11 cellular contexts compared by ENCODE assay signal in genomic region chr1:77834771-77835334, GRCh38. TPM values are rescaled to one million over a fixed set of nuclear protein-coding genes. Genes with fewer than 3 reads are reported as not detected.
A peak's percentile ranks its signal among the peaks of the same experiment; 100 is the strongest.
DNase-seq lines count a peak whose midpoint lies in the region; ATAC-seq and TF ChIP-seq lines count a peak whose summit lies in the region.
"Had no signal": no experiment of that assay in that cellular context is flagged by ENCODE, and none has a peak within 500 bp of the region (broad histone marks: within the 10 kb centered on the region; RNA-seq: fewer than 3 reads in every experiment).

No MANE protein-coding gene starts in this region.

- ATAC-seq in left lobe of liver (peak; percentile 94), HG03520 (IDR thresholded peaks at IDR 0.05; ENCODE audit: unreplicated experiment) (no peak)
- no peak for ATAC-seq in effector memory CD8-positive, alpha-beta T cell (replicated peaks)
- ATAC-seq: activated CD8-positive, alpha-beta memory T cell treated with anti-CD3 and anti-CD28 coated beads, Interleukin-2, amount 10 ng/mL, durations not matched to agents 7 days and 5 days had no signal

- DNase-seq in NCI-H1105 treated with DMSO at 0.1 percent for 48 hours (lab: John Stamatoyannopoulos, UW) = peak; percentile 46
- no peak for DNase-seq in caudate nucleus (lab: John Stamatoyannopoulos, UW)
- no peak for DNase-seq in left lobe of liver (ENCODE audit: low spot score)
- DNase-seq in tibial artery = peak in 1 of 2 donors; percentile 41
- no peak for DNase-seq in effector memory CD8-positive, alpha-beta T cell
- DNase-seq in activated effector memory CD4-positive, alpha-beta T cell treated with anti-CD3 and anti-CD28 coated beads, Interleukin-2, amount 50 U/mL, for 16 hours = no peak
- DNase-seq: activated CD8-positive, alpha-beta memory T cell treated with anti-CD3 and anti-CD28 coated beads, Interleukin-2, amount 10 ng/mL, durations not matched to agents 7 days and 5 days; substantia nigra had no signal

- peaks cover 30% of the 10 kb centered on the region for H3K36me3 Mint-ChIP-seq in effector memory CD8-positive, alpha-beta T cell (ENCODE audit: insufficient read depth)

- no peaks in the 10 kb centered on the region for H3K9me3 ChIP-seq in tibial artery

- H3K4me1 Mint-ChIP-seq in effector memory CD8-positive, alpha-beta T cell (ENCODE audit: low read depth in 2 of 2) = peaks cover 0 to 6% of the 10 kb centered on the region in 2 donors
- H3K4me1 Mint-ChIP-seq: activated CD8-positive, alpha-beta memory T cell treated with anti-CD3 and anti-CD28 coated beads, Interleukin-2, amount 10 ng/mL, durations not matched to agents 7 days and 5 days had no signal

- no peaks in the 10 kb centered on the region for H3K27me3 ChIP-seq in tibial artery

- H3K27ac Mint-ChIP-seq in effector memory CD8-positive, alpha-beta T cell = no peak overlapping the region
- H3K27ac Mint-ChIP-seq: activated CD8-positive, alpha-beta memory T cell treated with anti-CD3 and anti-CD28 coated beads, Interleukin-2, amount 10 ng/mL, durations not matched to agents 7 days and 5 days; IgD-negative memory B cell had no signal

- H3K9me3 Mint-ChIP-seq in effector memory CD8-positive, alpha-beta T cell = no peaks in the 10 kb centered on the region
- H3K9me3 Mint-ChIP-seq: IgD-negative memory B cell had no signal

- H3K27me3 Mint-ChIP-seq in effector memory CD8-positive, alpha-beta T cell = no peaks in the 10 kb centered on the region
- H3K27me3 Mint-ChIP-seq: activated CD8-positive, alpha-beta memory T cell treated with anti-CD3 and anti-CD28 coated beads, Interleukin-2, amount 10 ng/mL, durations not matched to agents 7 days and 5 days; IgD-negative memory B cell had no signal

- intact Hi-C loops in tibial artery (cut with DNase I; ENCODE audit: low total_unique reads) = loop anchor here (10.0 kb wide), 1 partner anchor 50 kb away; the partner anchor contains the start of gene NEXN

- H3K36me3 ChIP-seq in tibial artery = no peaks in the 10 kb centered on the region

- H3K4me1 ChIP-seq in tibial artery = peaks cover 0 to 68% (median 48%) of the 10 kb centered on the region in 4 donors

- no peak overlapping the region for H3K4me3 ChIP-seq in tibial artery

- no peak for TF ChIP-seq CTCF in tibial artery (IDR thresholded peaks at IDR 0.05)

- H3K27ac ChIP-seq in caudate nucleus (ENCODE audit: low read depth, low read length) (peak overlapping the region; percentile 42), tibial artery (peak overlapping the region; percentile 76 to 77)
- H3K27ac ChIP-seq: epithelial cell of prostate had no signal

- no peak overlapping the region for H3K4me3 Mint-ChIP-seq in effector memory CD8-positive, alpha-beta T cell
- H3K4me3 Mint-ChIP-seq: activated CD8-positive, alpha-beta memory T cell treated with anti-CD3 and anti-CD28 coated beads, Interleukin-2, amount 10 ng/mL, durations not matched to agents 7 days and 5 days had no signal

RNA-seq across cellular contexts. Expression of gene NEXN, which starts 53.6 kb away (rescaled TPM):
- total RNA-seq in left lobe of liver = 0.68 TPM

RNA-seq across cellular contexts. Expression of gene MIGA1, which starts 55.4 kb away (rescaled TPM):
- total RNA-seq in left lobe of liver = 8.3 TPM
